Comparison of ENCODE assay signal across 27 cellular contexts in the genomic region with DNA sequence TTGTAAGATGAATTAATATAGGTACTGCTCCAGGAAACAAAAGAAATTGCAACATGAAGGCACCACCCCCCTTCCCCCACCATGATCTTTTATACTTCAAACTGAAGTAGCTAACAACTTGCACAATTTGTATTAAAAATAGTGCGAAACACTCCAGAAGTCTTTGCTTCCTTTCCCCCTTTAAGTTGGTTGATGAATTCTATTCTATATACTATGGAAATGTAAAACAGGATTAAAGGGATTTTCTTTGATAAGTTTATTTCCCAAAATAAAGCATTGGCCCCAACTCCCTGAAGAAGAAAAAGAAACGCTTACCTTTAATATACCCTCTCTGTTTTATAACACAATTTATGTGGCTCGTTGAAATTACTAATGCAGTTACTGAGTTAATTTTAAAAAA.
"Had no signal": no experiment of that assay in that cellular context is flagged by ENCODE, and none has a peak within 500 bp of the region (broad histone marks: within the 10 kb centered on the region; RNA-seq: fewer than 3 reads in every experiment).

No MANE protein-coding gene starts in this region.

- H3K36me3 ChIP-seq: ascending aorta, Peyer's patch had no signal

- H3K4me3 ChIP-seq: ascending aorta, body of pancreas, K562, Peyer's patch had no signal

- DNase-seq: activated B cell treated with CpG ODN at 0.5 μM for 24 hours; activated CD4-positive, alpha-beta T cell treated with anti-CD3 and anti-CD28 coated beads for 1 hour; activated CD4-positive, alpha-beta T cell treated with anti-CD3 and anti-CD28 coated beads, Interleukin-2, amount 10 ng/mL, durations not matched to agents 24 days and 14 days; activated CD4-positive, alpha-beta T cell treated with anti-CD3 and anti-CD28 coated beads, Interleukin-2, amount 50 U/mL, for 48 hours; activated CD8-positive, alpha-beta memory T cell treated with anti-CD3 and anti-CD28 coated beads for 24 hours; activated effector memory CD4-positive, alpha-beta T cell treated with anti-CD3 and anti-CD28 coated beads, Interleukin-2, amount 50 U/mL, for 16 hours; activated naive CD4-positive, alpha-beta T cell treated with Interleukin-2 at 50 U/mL for 16 hours; activated naive CD8-positive, alpha-beta T cell treated with anti-CD3 and anti-CD28 coated beads, Interleukin-2, amount 50 U/mL, for 24 hours; activated T-cell treated with anti-CD3 and anti-CD28 coated beads, Interleukin-2, amount 50 U/mL, for 4 hours; amniotic stem cell; body of pancreas; cerebellar nuclear complex; Karpas-422; MM.1S; NCI-H1092 treated with DMSO at 0.1 percent for 48 hours; NCI-H1417 treated with DMSO at 0.1 percent for 48 hours; NCI-H187; NCI-H2081; NCI-H345; NCI-H510A; NCI-H526 treated with DMSO at 0.1 percent for 48 hours; Peyer's patch; Right ventricle myocardium superior had no signal

- H3K27ac ChIP-seq: ascending aorta, body of pancreas, Peyer's patch, RWPE1 had no signal

- ATAC-seq: activated naive CD4-positive, alpha-beta T cell treated with anti-CD3 and anti-CD28 coated beads, Interleukin-2, amount 50 U/mL, for 72 hours; activated naive CD8-positive, alpha-beta T cell treated with anti-CD3 and anti-CD28 coated beads, Interleukin-2, amount 50 U/mL, for 24 hours; activated T-cell treated with anti-CD3 and anti-CD28 coated beads, Interleukin-2, amount 50 U/mL, for 4 hours; body of pancreas; K562 had no signal

- H3K9me3 ChIP-seq: ascending aorta, body of pancreas, Peyer's patch had no signal

- H3K27me3 ChIP-seq: ascending aorta, body of pancreas, Peyer's patch had no signal

- H3K4me1 ChIP-seq: ascending aorta, body of pancreas, Peyer's patch had no signal
